In genomic region chr20:53596188-53597084, GRCh38 we compare ENCODE assay signal across 8 cellular contexts. TPM values are rescaled to one million over a fixed set of nuclear protein-coding genes. Genes with fewer than 3 reads are reported as not detected.
DNase-seq lines count a peak whose midpoint lies in the region; ATAC-seq and TF ChIP-seq lines count a peak whose summit lies in the region.
"Not testable (repeated sequence)": the region's sequence is repeated elsewhere in the genome, so short reads cannot be mapped to it uniquely, and the experiment has no call there.

No MANE protein-coding gene starts in this region.

- WGBS in suprapubic skin: 27% methylated on average over 13 of the region's 13 CpGs

- DNase-seq in CD4-positive, alpha-beta memory T cell: peak in 2 of 5 donors; percentile 36 to 55
- DNase-seq in T-helper 17 cell; neural progenitor cell (ENCODE audit: low spot score): not testable (repeated sequence)
- DNase-seq in adipocyte (ENCODE audit: low read depth): peak; percentile 59
- peak; percentile 41 for DNase-seq in epithelial cell of esophagus (ENCODE audit: low read depth)
- peak; percentile 51 for DNase-seq in kidney tubule cell (ENCODE audit: low spot score)
- DNase-seq in suprapubic skin (ENCODE audit: low spot score in 2 of 2): peak in 1 of 2 donors; percentile 38

- TF ChIP-seq CTCF in Loucy (conservative IDR thresholded peaks at IDR 0.05; ENCODE audit: low read length); epithelial cell of esophagus (IDR thresholded peaks at IDR 0.05; ENCODE audit: insufficient read depth, low read depth, low read length, missing control alignments); neural progenitor cell (IDR thresholded peaks at IDR 0.05); suprapubic skin (IDR thresholded peaks at IDR 0.05): not testable (repeated sequence)

- not testable (repeated sequence) for H3K9me2 ChIP-seq in Loucy (replicated peaks; ENCODE audit: low read depth, low read length)

- H3K27me3 Mint-ChIP-seq in CD4-positive, alpha-beta memory T cell; T-helper 17 cell; neural progenitor cell (ENCODE audit: insufficient read depth, low read depth): not testable (repeated sequence)

- not testable (repeated sequence) for TF ChIP-seq POLR2A in suprapubic skin (IDR thresholded peaks at IDR 0.05)

- peak overlapping the region; percentile 90 to 97 (median 94) for H3K27ac Mint-ChIP-seq in CD4-positive, alpha-beta memory T cell
- H3K27ac Mint-ChIP-seq in T-helper 17 cell (peak overlapping the region; percentile 90), neural progenitor cell (peak overlapping the region; percentile 27)

- not testable (repeated sequence) for TF ChIP-seq EP300 in suprapubic skin (IDR thresholded peaks at IDR 0.05)

- H3K9me3 Mint-ChIP-seq in CD4-positive, alpha-beta memory T cell; neural progenitor cell: not testable (repeated sequence)

- H3K9ac ChIP-seq in Loucy (ENCODE audit: low read depth, low read length, poor library complexity, severe bottlenecking): peak overlapping the region; percentile 25
- peak overlapping the region; percentile 95 for H3K9ac ChIP-seq in adipocyte (ENCODE audit: low read length)
- H3K9ac ChIP-seq in neural progenitor cell: not testable (repeated sequence)

- H3K27ac ChIP-seq in CD4-positive, alpha-beta memory T cell (ENCODE audit: low read depth, low read length): peak overlapping the region; percentile 41
- H3K27ac ChIP-seq in neural progenitor cell: peak overlapping the region; percentile 83
- H3K27ac ChIP-seq in suprapubic skin: peak overlapping the region; percentile 100

- peaks cover 7 to 20% of the 10 kb centered on the region in 2 donors for H3K36me3 Mint-ChIP-seq in CD4-positive, alpha-beta memory T cell
- not testable (repeated sequence) for H3K36me3 Mint-ChIP-seq in T-helper 17 cell (ENCODE audit: low read depth); neural progenitor cell

- not testable (repeated sequence) for H3K27me3 ChIP-seq in CD4-positive, alpha-beta memory T cell (ENCODE audit: insufficient read depth, low read length); Loucy (ENCODE audit: insufficient read depth, low read length, poor library complexity, severe bottlenecking); adipocyte (replicated peaks; ENCODE audit: control insufficient read depth, insufficient read depth, low read length); neural progenitor cell; suprapubic skin

- H3K36me3 ChIP-seq in CD4-positive, alpha-beta memory T cell (ENCODE audit: insufficient read depth, low read length); Loucy (ENCODE audit: insufficient read depth, low read length); adipocyte (ENCODE audit: control insufficient read depth, insufficient read depth, low read length, severe bottlenecking); neural progenitor cell; suprapubic skin: not testable (repeated sequence)

- not testable (repeated sequence) for H3F3A ChIP-seq in Loucy (ENCODE audit: low read depth)
- peaks cover 37% of the 10 kb centered on the region for H3F3A ChIP-seq in neural progenitor cell (ENCODE audit: low read depth)

- POLR2A ChIA-PET in CD4-positive, alpha-beta memory T cell (lab: Charles Lee; ENCODE audit: partially characterized antibody): interaction anchor here (0.6 to 9.6 kb wide), 15 partner anchors 13 to 320 kb away, joined by 3 to 198 read pairs (median 4); no protein-coding TSS in a partner anchor

- peaks cover 36% of the 10 kb centered on the region for H3K79me2 ChIP-seq in Loucy (ENCODE audit: insufficient read depth, low read length)
- H3K79me2 ChIP-seq in neural progenitor cell (ENCODE audit: low read depth): peaks cover 20% of the 10 kb centered on the region

- H3K4me3 Mint-ChIP-seq in CD4-positive, alpha-beta memory T cell: peak overlapping the region; percentile 68 to 83 (median 78)
- peak overlapping the region; percentile 78 for H3K4me3 Mint-ChIP-seq in T-helper 17 cell
- H3K4me3 Mint-ChIP-seq in neural progenitor cell: peak overlapping the region; percentile 54

- peaks cover 36 to 72% (median 49%) of the 10 kb centered on the region in 4 donors for H3K4me1 Mint-ChIP-seq in CD4-positive, alpha-beta memory T cell
- H3K4me1 Mint-ChIP-seq in T-helper 17 cell: peaks cover 48% of the 10 kb centered on the region
- peaks cover 41% of the 10 kb centered on the region for H3K4me1 Mint-ChIP-seq in neural progenitor cell

- intact Hi-C loops in CD4-positive, alpha-beta memory T cell (cut with micrococcal nuclease): not testable (repeated sequence)

- H3K4me1 ChIP-seq in CD4-positive, alpha-beta memory T cell (ENCODE audit: insufficient read depth, low read length): peaks cover 40% of the 10 kb centered on the region
- peaks cover 29% of the 10 kb centered on the region for H3K4me1 ChIP-seq in Loucy (ENCODE audit: insufficient read depth, low read length, poor library complexity, severe bottlenecking)
- H3K4me1 ChIP-seq in adipocyte (ENCODE audit: control insufficient read depth, insufficient read depth, low read length): peaks cover 27% of the 10 kb centered on the region
- peaks cover 39% of the 10 kb centered on the region for H3K4me1 ChIP-seq in neural progenitor cell
- H3K4me1 ChIP-seq in suprapubic skin: peaks cover 41% of the 10 kb centered on the region

- peak overlapping the region in 1 of 2 donors; percentile 23 for H3K4me3 ChIP-seq in CD4-positive, alpha-beta memory T cell (ENCODE audit: low read length in 2 of 2)
- H3K4me3 ChIP-seq in Loucy (ENCODE audit: low read length, poor library complexity, severe bottlenecking); neural progenitor cell: not testable (repeated sequence)
- H3K4me3 ChIP-seq in adipocyte (ENCODE audit: low read length) (peak overlapping the region; percentile 87), epithelial cell of esophagus (ENCODE audit: low read length) (peak overlapping the region; percentile 39), suprapubic skin (peak overlapping the region; percentile 99)

- not testable (repeated sequence) for H4K20me1 ChIP-seq in Loucy (ENCODE audit: insufficient read depth, low read length, poor library complexity, severe bottlenecking); neural progenitor cell (ENCODE audit: low read depth)

- CTCF ChIA-PET in CD4-positive, alpha-beta memory T cell (lab: Charles Lee; ENCODE audit: partially characterized antibody): interaction anchor here (0.7 to 3.2 kb wide), 5 partner anchors 14 to 322 kb away, joined by 3 to 12 read pairs (median 7); no protein-coding TSS in a partner anchor

- not testable (repeated sequence) for H3K9me3 ChIP-seq in CD4-positive, alpha-beta memory T cell (ENCODE audit: control insufficient read depth in 1 of 2, low read length in 2 of 2); Loucy (ENCODE audit: insufficient read depth, low read depth, low read length); T-helper 17 cell (ENCODE audit: control insufficient read depth, low read length, poor library complexity, severe bottlenecking); adipocyte (ENCODE audit: control insufficient read depth, low read length); neural progenitor cell (ENCODE audit: low read depth); suprapubic skin

- H3K4me2 ChIP-seq in Loucy (ENCODE audit: low read depth, low read length, poor library complexity, severe bottlenecking) (peak overlapping the region; percentile 25), neural progenitor cell (peak overlapping the region; percentile 60)

- not testable (repeated sequence) for ATAC-seq in T-helper 17 cell

- H2AFZ ChIP-seq in Loucy (ENCODE audit: low read length): not testable (repeated sequence)
- H2AFZ ChIP-seq in neural progenitor cell (replicated peaks): peak overlapping the region; percentile 64

RNA-seq across cellular contexts. Expression of gene ZNF217, which starts 2.8 kb away (rescaled TPM):
- total RNA-seq in CD4-positive, alpha-beta memory T cell: 100 to 1,000 TPM; 100 to 111 TPM
- 10 to 100 TPM; 11.6 to 28.6 TPM for polyA plus RNA-seq in CD4-positive, alpha-beta memory T cell
- 10 to 100 TPM; 70.4 to 72.8 TPM for total RNA-seq in T-helper 17 cell
- total RNA-seq in neural progenitor cell (ENCODE audit: low replicate concordance): 76.3 and 84.4 TPM in 2 replicates
- total RNA-seq in suprapubic skin: 10 to 100 TPM; 31.2 to 64.8 (median 46.7) TPM

Comparison
In these comparisons a context has a peak if more than half of its experiments do, and no peak if none do; other contexts are left out.
1. H3K27ac ChIP-seq: peak in every context shown above with its lines; median percentile 100 in suprapubic skin; 83 in neural progenitor cell; 41 in CD4-positive, alpha-beta memory T cell.
2. H3K27ac Mint-ChIP-seq: peak in every context shown above with its lines; median percentile 94 in CD4-positive, alpha-beta memory T cell; 90 in T-helper 17 cell; 27 in neural progenitor cell.